Comparison of ENCODE assay signal across 23 cellular contexts in genomic region chr1:27016376-27016775, GRCh38. TPM values are rescaled to one million over a fixed set of nuclear protein-coding genes. Genes with fewer than 3 reads are reported as not detected.
DNase-seq lines count a peak whose midpoint lies in the region; ATAC-seq, FAIRE-seq and TF ChIP-seq lines count a peak whose summit lies in the region.
"Had no signal": no experiment of that assay in that cellular context is flagged by ENCODE, and none has a peak within 500 bp of the region (broad histone marks: within the 10 kb centered on the region; RNA-seq: fewer than 3 reads in every experiment).

No MANE protein-coding gene starts in this region.

- H3K36me3 ChIP-seq in HepG2 (replicated peaks in 1 of 2; ENCODE audit: control insufficient read depth in 1 of 2, insufficient read depth in 2 of 2, low read length in 2 of 2): no peaks in the 10 kb centered on the region
- no peaks in the 10 kb centered on the region for H3K36me3 ChIP-seq in right lobe of liver
- H3K36me3 ChIP-seq in H1 (ENCODE audit: control insufficient read depth in 2 of 4, insufficient read depth in 4 of 4, low read length in 3 of 4): no peaks in the 10 kb centered on the region
- H3K36me3 ChIP-seq: BLaER1 treated with 17β-estradiol and CSF1 and Interleukin-3, amounts not matched to agents 10 nM and 100 nM had no signal

- H3K4me3 Mint-ChIP-seq in progenitor cell of endocrine pancreas (ENCODE audit: low read depth) (no peak overlapping the region), osteocyte (ENCODE audit: unreplicated experiment) (no peak overlapping the region)
- H3K4me3 Mint-ChIP-seq: B cell; CD4-positive, alpha-beta T cell; CD8-positive, alpha-beta T cell had no signal

- intact Hi-C loops in HepG2 (cut with micrococcal nuclease; ENCODE audit: unreplicated experiment) (no loop called here), right lobe of liver (cut with DNase I) (no loop called here)

- DNase-seq in HepG2 (ENCODE audit: low spot score): no peak
- DNase-seq in right lobe of liver: no peak
- no peak for DNase-seq in H1 (ENCODE audit: low read depth in 1 of 2, low spot score in 2 of 2)
- no peak for DNase-seq in progenitor cell of endocrine pancreas (ENCODE audit: low spot score, unreplicated experiment)
- no peak for DNase-seq in osteocyte (ENCODE audit: extremely low spot score, unreplicated experiment)
- DNase-seq: AML-193; Caco-2; Calu3; CD4-positive, alpha-beta T cell; CD8-positive, alpha-beta T cell; DMS79 treated with DMSO at 0.1 percent for 48 hours; GF-D8 had no signal

- H2BK5ac ChIP-seq in H1 (ENCODE audit: low read depth, low read length): no peak overlapping the region

- no peak overlapping the region for H3K56ac ChIP-seq in H1 (replicated peaks; ENCODE audit: insufficient read length, low read depth, low read length)

- TF ChIP-seq POLR2A in HepG2 (IDR thresholded peaks at IDR 0.05; ENCODE audit: insufficient read depth in 1 of 2, low read depth in 2 of 2, low read length in 2 of 2): no peak
- TF ChIP-seq POLR2A in right lobe of liver (IDR thresholded peaks at IDR 0.05): no peak
- TF ChIP-seq POLR2A in H1 (IDR thresholded peaks at IDR 0.05; ENCODE audit: control extremely low read depth in 1 of 2, low read depth in 2 of 2, low read length in 2 of 2): no peak

- no peaks in the 10 kb centered on the region for H3K79me2 ChIP-seq in HepG2 (ENCODE audit: insufficient read depth, low read length)
- H3K79me2 ChIP-seq in H1 (ENCODE audit: control insufficient read depth in 1 of 2, insufficient read depth in 2 of 2, low read length in 2 of 2): peaks cover 10 to 13% of the 10 kb centered on the region in 2 experiments

- H3K9me3 Mint-ChIP-seq in progenitor cell of endocrine pancreas (ENCODE audit: low read depth): no peaks in the 10 kb centered on the region
- H3K9me3 Mint-ChIP-seq in osteocyte (ENCODE audit: unreplicated experiment): no peaks in the 10 kb centered on the region
- H3K9me3 Mint-ChIP-seq: CD4-positive, alpha-beta T cell; CD8-positive, alpha-beta T cell had no signal

- CTCF ChIA-PET in HepG2 (lab: Yijun Ruan, JAX; ENCODE audit: low intra/inter-chr PET ratio, low total read pairs): no interaction called here
- CTCF ChIA-PET in H1 (lab: Charles Lee; ENCODE audit: partially characterized antibody): interaction anchor here (0.7 to 12.9 kb wide), 4 partner anchors 20 to 280 kb away, joined by 3 to 133 read pairs (median 3); partner anchors contain the start of gene TRNP1

- no peak overlapping the region for H3K4me2 ChIP-seq in HepG2 (ENCODE audit: low read depth, low read length)
- no peak overlapping the region for H3K4me2 ChIP-seq in H1 (ENCODE audit: insufficient read depth in 1 of 2, low read depth in 2 of 2, low read length in 2 of 2)
- H3K4me2 ChIP-seq: A549; BLaER1 treated with 17β-estradiol and CSF1 and Interleukin-3, amounts not matched to agents 10 nM and 100 nM had no signal

- H2AFZ ChIP-seq in HepG2 (ENCODE audit: low read length) (no peak overlapping the region), H1 (ENCODE audit: low read length) (no peak overlapping the region)

- H3K27ac ChIP-seq in HepG2 (ENCODE audit: extremely low read length, insufficient read depth, low read length) (no peak overlapping the region), right lobe of liver (no peak overlapping the region), H1 (ENCODE audit: low read depth, low read length) (no peak overlapping the region)
- H3K27ac ChIP-seq: 22Rv1; A549; BLaER1 treated with 17β-estradiol and CSF1 and Interleukin-3, amounts not matched to agents 10 nM and 100 nM; C4-2B had no signal

- no peak for TF ChIP-seq EP300 in HepG2 (IDR thresholded peaks at IDR 0.05; ENCODE audit: low read depth in 2 of 2, low read length in 2 of 2)
- no peak for TF ChIP-seq EP300 in HepG2 (CRISPR knock-in tag; IDR thresholded peaks at IDR 0.05; ENCODE audit: borderline replicate concordance)
- TF ChIP-seq EP300 in H1 (IDR thresholded peaks at IDR 0.05; ENCODE audit: borderline replicate concordance in 1 of 2, low read depth in 2 of 2, low read length in 2 of 2): no peak

- H3K27me3 Mint-ChIP-seq in progenitor cell of endocrine pancreas: peaks cover 7% of the 10 kb centered on the region
- H3K27me3 Mint-ChIP-seq in osteocyte (ENCODE audit: unreplicated experiment): no peaks in the 10 kb centered on the region

- H3K9me3 ChIP-seq in HepG2 (ENCODE audit: low read length): no peaks in the 10 kb centered on the region
- no peaks in the 10 kb centered on the region for H3K9me3 ChIP-seq in right lobe of liver
- H3K9me3 ChIP-seq in H1 (ENCODE audit: insufficient read depth in 2 of 2, low read depth in 1 of 2, low read length in 1 of 2): no peaks in the 10 kb centered on the region
- H3K9me3 ChIP-seq: A549; BLaER1 treated with 17β-estradiol and CSF1 and Interleukin-3, amounts not matched to agents 10 nM and 100 nM; Caco-2 had no signal

- H3K9ac ChIP-seq in HepG2 (ENCODE audit: insufficient read depth, low read depth, low read length) (no peak overlapping the region), H1 (replicated peaks in 1 of 4; ENCODE audit: extremely low read depth in 1 of 4, low read depth in 3 of 4, low read length in 3 of 4) (no peak overlapping the region)
- H3K9ac ChIP-seq: BLaER1 treated with 17β-estradiol and CSF1 and Interleukin-3, amounts not matched to agents 10 nM and 100 nM had no signal

- no peak overlapping the region for H3K4ac ChIP-seq in H1 (replicated peaks; ENCODE audit: insufficient read length, low read depth, low read length)

- TF ChIP-seq CTCF in HepG2 (CRISPR knock-in tag; IDR thresholded peaks at IDR 0.05): no peak
- TF ChIP-seq CTCF in right lobe of liver (IDR thresholded peaks at IDR 0.05): no peak
- TF ChIP-seq CTCF in H1 (IDR thresholded peaks at IDR 0.05; ENCODE audit: control extremely low read depth in 1 of 3, insufficient read depth in 1 of 3, low read depth in 1 of 3, low read length in 3 of 3): no peak
- no peak for TF ChIP-seq CTCF in progenitor cell of endocrine pancreas (IDR thresholded peaks at IDR 0.05; ENCODE audit: unreplicated experiment)
- no peak for TF ChIP-seq CTCF in osteocyte (IDR thresholded peaks at IDR 0.05)

- POLR2A ChIA-PET in HepG2 (lab: Yijun Ruan, JAX): interaction anchor here (0.9 kb wide), 1 partner anchor 11 kb away, joined by 3 read pairs; no protein-coding TSS in a partner anchor
- POLR2A ChIA-PET in H1 (lab: Charles Lee; ENCODE audit: partially characterized antibody): interaction anchor here (0.6 to 58.9 kb wide), 3 partner anchors 6 to 69 kb away, joined by 3 to 1829 read pairs (median 1829); partner anchors contain the start of genes TENT5B and TRNP1

- WGBS in HepG2 (ENCODE audit: low lambda C conversion rate): 94% methylated on average over 1 of the region's 1 CpG
- 100% methylated on average over 1 of the region's 1 CpG for WGBS in right lobe of liver (ENCODE audit: insufficient coverage, low coverage, low lambda C conversion rate, missing lambda C conversion rate)
- 90% methylated on average over 1 of the region's 1 CpG; no CpG with 5 or more reads in 1 of the 2 experiments for WGBS in H1 (ENCODE audit: extremely low coverage in 1 of 2, insufficient coverage in 1 of 2, insufficient read length in 1 of 2, insufficient replicate concordance in 2 of 2, low coverage in 1 of 2, low lambda C conversion rate in 2 of 2, missing lambda C conversion rate in 1 of 2), 2 experiments

- no peak overlapping the region for H4K5ac ChIP-seq in H1 (ENCODE audit: insufficient read length, low read depth, low read length)

- peaks cover 13% of the 10 kb centered on the region for H3K4me1 ChIP-seq in HepG2 (ENCODE audit: insufficient read depth, low read length)
- no peaks in the 10 kb centered on the region for H3K4me1 ChIP-seq in right lobe of liver
- H3K4me1 ChIP-seq in H1 (replicated peaks in 1 of 4; ENCODE audit: control insufficient read depth in 3 of 4, insufficient read depth in 4 of 4, low read length in 3 of 4): peaks cover 0 to 6% (median 3%) of the 10 kb centered on the region in 4 experiments; a peak in 6 of 7 replicates

- TF ChIP-seq RAD21 in HepG2 (CRISPR knock-in tag; IDR thresholded peaks at IDR 0.05): no peak
- no peak for TF ChIP-seq RAD21 in H1 (IDR thresholded peaks at IDR 0.05 in 1 of 2, conservative IDR thresholded peaks at IDR 0.05 in 1 of 2; ENCODE audit: low read depth in 2 of 2, low read length in 2 of 2)

- H3K27ac Mint-ChIP-seq in progenitor cell of endocrine pancreas (peak overlapping the region; percentile 74), osteocyte (ENCODE audit: unreplicated experiment) (no peak overlapping the region)
- H3K27ac Mint-ChIP-seq: B cell; CD4-positive, alpha-beta T cell; CD8-positive, alpha-beta T cell had no signal

- H2AK5ac ChIP-seq in H1 (ENCODE audit: low read depth, low read length): no peak overlapping the region

- H3K4me1 Mint-ChIP-seq in progenitor cell of endocrine pancreas (ENCODE audit: low read depth): peaks cover 12% of the 10 kb centered on the region
- H3K4me1 Mint-ChIP-seq in osteocyte (ENCODE audit: unreplicated experiment): peaks cover 14% of the 10 kb centered on the region

- in situ Hi-C loops in HepG2 (cut with HindIII; ENCODE audit: extremely low pct_ligation_motif_present, low pct_unique_long_range_greater_than_20kb): no loop called here

- no peak for FAIRE-seq in HepG2 (lab: Jason Lieb, UNC)
- FAIRE-seq in H1 (lab: Jason Lieb, UNC): no peak
- FAIRE-seq: A549, D721Med, G401.6, GM12891, GM19239 had no signal

- H3K27me3 ChIP-seq in HepG2 (ENCODE audit: control insufficient read depth in 1 of 2, insufficient read depth in 2 of 2, low read length in 2 of 2): peaks cover 1 to 15% of the 10 kb centered on the region in 2 experiments; a peak in 3 of 5 replicates
- H3K27me3 ChIP-seq in right lobe of liver: no peaks in the 10 kb centered on the region
- no peaks in the 10 kb centered on the region; a peak in 1 of 7 replicates for H3K27me3 ChIP-seq in H1 (replicated peaks in 1 of 4; ENCODE audit: control insufficient read depth in 3 of 4, extremely low read depth in 1 of 4, insufficient read depth in 3 of 4, low read length in 3 of 4)

- H3K14ac ChIP-seq in H1 (ENCODE audit: insufficient read length): no peak overlapping the region

- H2BK120ac ChIP-seq in H1 (replicated peaks; ENCODE audit: low read depth, low read length): no peak overlapping the region

- ATAC-seq in HepG2: no peak
- no peak for ATAC-seq in right lobe of liver
- no peak for ATAC-seq in HG03432 (IDR thresholded peaks at IDR 0.05; ENCODE audit: unreplicated experiment)
- ATAC-seq: A549; CD8-positive, alpha-beta T cell had no signal

- H2BK15ac ChIP-seq in H1 (ENCODE audit: low read length): no peak overlapping the region

- no TSS peak for BruUV-seq in HepG2 (replicated peaks; lab: Mats Ljungman, UMichigan)

- no peak overlapping the region for H3K18ac ChIP-seq in H1 (ENCODE audit: extremely low read depth, low read length)

- no peaks in the 10 kb centered on the region for H4K20me1 ChIP-seq in HepG2 (ENCODE audit: insufficient read depth, low read length)
- peaks cover 6 to 8% of the 10 kb centered on the region in 2 experiments for H4K20me1 ChIP-seq in H1 (replicated peaks in 1 of 2; ENCODE audit: control insufficient read depth in 1 of 2, insufficient read depth in 2 of 2, low read length in 2 of 2)
- H4K20me1 ChIP-seq: BLaER1 treated with 17β-estradiol and CSF1 and Interleukin-3, amounts not matched to agents 10 nM and 100 nM had no signal

- no peak overlapping the region for H4K8ac ChIP-seq in H1 (ENCODE audit: extremely low read depth, insufficient read depth, low read length)

- H3K36me3 Mint-ChIP-seq in progenitor cell of endocrine pancreas (ENCODE audit: insufficient read depth): no peaks in the 10 kb centered on the region
- H3K36me3 Mint-ChIP-seq in osteocyte (ENCODE audit: unreplicated experiment): no peaks in the 10 kb centered on the region
- H3K36me3 Mint-ChIP-seq: CD8-positive, alpha-beta T cell had no signal

- peaks cover 5% of the 10 kb centered on the region for H3K23me2 ChIP-seq in H1 (ENCODE audit: low read depth, low read length)

- peak overlapping the region; percentile 53; the same call in 1 of the 2 replicates for H2BK12ac ChIP-seq in H1 (ENCODE audit: low read depth, low read length)

- H4K91ac ChIP-seq in H1 (replicated peaks; ENCODE audit: insufficient read length, low read length): no peak overlapping the region

- H3K23ac ChIP-seq in H1 (ENCODE audit: insufficient read length): no peak overlapping the region

- H3K4me3 ChIP-seq in HepG2 (replicated peaks in 1 of 3; ENCODE audit: insufficient read depth in 1 of 3, low read depth in 2 of 3, low read length in 3 of 3) (no peak overlapping the region), right lobe of liver (no peak overlapping the region), H1 (ENCODE audit: extremely low read depth in 1 of 4, insufficient read depth in 2 of 4, low read depth in 3 of 4, low read length in 4 of 4) (no peak overlapping the region)
- H3K4me3 ChIP-seq: A549; BLaER1 treated with 17β-estradiol and CSF1 and Interleukin-3, amounts not matched to agents 10 nM and 100 nM had no signal

- no peak overlapping the region; the same call in 1 of the 2 replicates for H2BK20ac ChIP-seq in H1 (ENCODE audit: low read length)

- H3K79me1 ChIP-seq in H1 (ENCODE audit: low read depth, low read length): no peaks in the 10 kb centered on the region

RNA-seq across cellular contexts. Expression of gene TENT5B, which starts 3.7 kb away (rescaled TPM):
- total RNA-seq in HepG2 (2016; rRNA removed; fragmentation: Illumina TruSeq; extraction: Trizol): 0.62 and 0.88 TPM in 2 replicates
- 0.35 and 0.40 TPM in 2 replicates for total RNA-seq in HepG2 (2016; cell fraction: cytosol; rRNA removed; fragmentation: Illumina TruSeq; extraction: Trizol; ENCODE audit: low read depth)
- 0.42 and 0.65 TPM in 2 replicates for total RNA-seq in HepG2 (2016; cell fraction: insoluble cytoplasmic fraction; rRNA removed; fragmentation: Illumina TruSeq; extraction: Trizol)
- total RNA-seq in HepG2 (2016; cell fraction: membrane; rRNA removed; fragmentation: Illumina TruSeq; extraction: Trizol): 0.52 and 0.53 TPM in 2 replicates
- 0.38 and 0.71 TPM in 2 replicates for total RNA-seq in HepG2 (2016; cell fraction: nucleus; rRNA removed; fragmentation: Illumina TruSeq; extraction: Trizol)
- polyA plus RNA-seq in HepG2 (2011; rRNA removed): 0.13 and 0.22 TPM in 2 replicates
- 0.13 and 0.24 TPM in 2 replicates for polyA plus RNA-seq in HepG2 (2011; cell fraction: cytosol; rRNA removed)
- 0.12 and 0.23 TPM in 2 replicates for polyA plus RNA-seq in HepG2 (2011; cell fraction: nucleus; rRNA removed)
- polyA plus RNA-seq in HepG2 (2012): 0.16 TPM in 1 of 2 replicates, not detected in the other
- 0.12 and 0.17 TPM in 2 replicates for polyA plus RNA-seq in HepG2 (2016; cell fraction: cytosol; fragmentation: Illumina TruSeq; extraction: Trizol; ENCODE audit: low read depth)
- polyA plus RNA-seq in HepG2 (2016; cell fraction: insoluble cytoplasmic fraction; fragmentation: Illumina TruSeq; extraction: Trizol; ENCODE audit: low read depth): 0.46 and 0.58 TPM in 2 replicates
- polyA plus RNA-seq in HepG2 (2016; cell fraction: membrane; fragmentation: Illumina TruSeq; extraction: Trizol; ENCODE audit: low read depth): 0.20 and 0.32 TPM in 2 replicates
- 0.37 and 0.77 TPM in 2 replicates for polyA plus RNA-seq in HepG2 (2016; cell fraction: nucleus; fragmentation: Illumina TruSeq; extraction: Trizol; ENCODE audit: insufficient read depth, low read depth)
- polyA minus RNA-seq in HepG2 (2011; rRNA and poly(A)+ RNA removed; ENCODE audit: low replicate concordance): 0.96 and 5.4 TPM in 2 replicates
- not detected in 2 replicates for polyA minus RNA-seq in HepG2 (2011; cell fraction: cytosol; rRNA and poly(A)+ RNA removed)
- polyA minus RNA-seq in HepG2 (2011; cell fraction: nucleus; rRNA and poly(A)+ RNA removed): 0.37 and 0.39 TPM in 2 replicates
- under 1 TPM in 4 of 6 experiments, not detected in 2; 0.11 to 0.49 (median 0.29) TPM for total RNA-seq in right lobe of liver
- 118 and 129 TPM in 2 replicates for total RNA-seq in H1 (2021; fragmentation: NEBNext Ultra II Directional; extraction: Animal tissue kit (Norgen Biotek cat#: 25700))
- 119 and 188 TPM in 2 replicates for polyA plus RNA-seq in H1 (2011; rRNA removed)
- polyA plus RNA-seq in H1 (2011; cell fraction: cytosol; rRNA removed): 156 TPM
- 142 TPM for polyA plus RNA-seq in H1 (2011; cell fraction: nucleus; rRNA removed)
- 104 to 136 TPM (median 132 TPM) in 4 replicates for polyA plus RNA-seq in H1 (2012, experiment 1 of 2)
- 157 TPM for polyA plus RNA-seq in H1 (2012, experiment 2 of 2)
- polyA plus RNA-seq in H1 (2013, experiment 1 of 2): 64.1 TPM
- polyA plus RNA-seq in H1 (2013, experiment 2 of 2): 57.8 TPM
- 138 and 188 TPM in 2 replicates for polyA minus RNA-seq in H1 (2011; rRNA and poly(A)+ RNA removed)
- 164 TPM for polyA minus RNA-seq in H1 (2011; cell fraction: cytosol; rRNA and poly(A)+ RNA removed)
- polyA minus RNA-seq in H1 (2011; cell fraction: nucleus; rRNA and poly(A)+ RNA removed): 132 TPM
- total RNA-seq in progenitor cell of endocrine pancreas: 5.1 and 5.7 TPM in 2 replicates
- 6.8 and 7.9 TPM in 2 replicates for total RNA-seq in osteocyte
- total RNA-seq: CD4-positive, alpha-beta T cell; CD8-positive, alpha-beta T cell had no signal

RNA-seq across cellular contexts. Expression of gene TRNP1, which starts 22.9 kb away (rescaled TPM):
- 35.6 and 42.0 TPM in 2 replicates for total RNA-seq in HepG2 (2016; rRNA removed; fragmentation: Illumina TruSeq; extraction: Trizol)
- total RNA-seq in HepG2 (2016; cell fraction: cytosol; rRNA removed; fragmentation: Illumina TruSeq; extraction: Trizol; ENCODE audit: low read depth): 45.9 and 49.6 TPM in 2 replicates
- total RNA-seq in HepG2 (2016; cell fraction: insoluble cytoplasmic fraction; rRNA removed; fragmentation: Illumina TruSeq; extraction: Trizol): 32.9 and 43.5 TPM in 2 replicates
- 78.4 and 79.4 TPM in 2 replicates for total RNA-seq in HepG2 (2016; cell fraction: membrane; rRNA removed; fragmentation: Illumina TruSeq; extraction: Trizol)
- total RNA-seq in HepG2 (2016; cell fraction: nucleus; rRNA removed; fragmentation: Illumina TruSeq; extraction: Trizol): 20.2 and 26.8 TPM in 2 replicates
- polyA plus RNA-seq in HepG2 (2011; rRNA removed): 158 and 166 TPM in 2 replicates
- 196 and 254 TPM in 2 replicates for polyA plus RNA-seq in HepG2 (2011; cell fraction: cytosol; rRNA removed)
- polyA plus RNA-seq in HepG2 (2011; cell fraction: nucleus; rRNA removed): 52.2 and 66.1 TPM in 2 replicates
- polyA plus RNA-seq in HepG2 (2012): 56.7 and 66.7 TPM in 2 replicates
- polyA plus RNA-seq in HepG2 (2016; cell fraction: cytosol; fragmentation: Illumina TruSeq; extraction: Trizol; ENCODE audit: low read depth): 79.2 and 85.4 TPM in 2 replicates
- polyA plus RNA-seq in HepG2 (2016; cell fraction: insoluble cytoplasmic fraction; fragmentation: Illumina TruSeq; extraction: Trizol; ENCODE audit: low read depth): 57.7 and 57.9 TPM in 2 replicates
- polyA plus RNA-seq in HepG2 (2016; cell fraction: membrane; fragmentation: Illumina TruSeq; extraction: Trizol; ENCODE audit: low read depth): 101 and 110 TPM in 2 replicates
- 41.5 and 46.3 TPM in 2 replicates for polyA plus RNA-seq in HepG2 (2016; cell fraction: nucleus; fragmentation: Illumina TruSeq; extraction: Trizol; ENCODE audit: insufficient read depth, low read depth)
- polyA minus RNA-seq in HepG2 (2011; rRNA and poly(A)+ RNA removed; ENCODE audit: low replicate concordance): 0.21 and 97.7 TPM in 2 replicates
- polyA minus RNA-seq in HepG2 (2011; cell fraction: cytosol; rRNA and poly(A)+ RNA removed): 44.5 and 48.8 TPM in 2 replicates
- polyA minus RNA-seq in HepG2 (2011; cell fraction: nucleus; rRNA and poly(A)+ RNA removed): 41.1 and 55.3 TPM in 2 replicates
- 10 to 100 TPM in 2 of 6 experiments, 1 to 10 TPM in 4; 2.0 to 24.8 (median 6.7) TPM for total RNA-seq in right lobe of liver
- total RNA-seq in H1 (2021; fragmentation: NEBNext Ultra II Directional; extraction: Animal tissue kit (Norgen Biotek cat#: 25700)): 51.6 and 51.7 TPM in 2 replicates
- polyA plus RNA-seq in H1 (2011; rRNA removed): 102 and 106 TPM in 2 replicates
- 69.8 TPM for polyA plus RNA-seq in H1 (2011; cell fraction: cytosol; rRNA removed)
- polyA plus RNA-seq in H1 (2011; cell fraction: nucleus; rRNA removed): 31.0 TPM
- polyA plus RNA-seq in H1 (2012, experiment 1 of 2): 30.9 to 32.4 TPM (median 31.9 TPM) in 4 replicates
- polyA plus RNA-seq in H1 (2012, experiment 2 of 2): 43.6 TPM
- polyA plus RNA-seq in H1 (2013, experiment 1 of 2): 29.6 TPM
- 28.1 TPM for polyA plus RNA-seq in H1 (2013, experiment 2 of 2)
- 17.3 and 19.1 TPM in 2 replicates for polyA minus RNA-seq in H1 (2011; rRNA and poly(A)+ RNA removed)
- 31.3 TPM for polyA minus RNA-seq in H1 (2011; cell fraction: cytosol; rRNA and poly(A)+ RNA removed)
- polyA minus RNA-seq in H1 (2011; cell fraction: nucleus; rRNA and poly(A)+ RNA removed): 49.0 TPM
- 48.8 and 49.3 TPM in 2 replicates for total RNA-seq in progenitor cell of endocrine pancreas
- total RNA-seq in osteocyte: 33.7 and 36.3 TPM in 2 replicates
- total RNA-seq: CD8-positive, alpha-beta T cell had no signal

RNA-seq across cellular contexts. Expression of gene KDF1, which starts 56.1 kb away (rescaled TPM):
- total RNA-seq in HepG2 (2016; rRNA removed; fragmentation: Illumina TruSeq; extraction: Trizol) (1.9 and 2.4 TPM in 2 replicates), right lobe of liver (1 to 10 TPM; 1.1 to 4.1 (median 2.5) TPM), progenitor cell of endocrine pancreas (22.2 and 26.1 TPM in 2 replicates), osteocyte (not detected in 2 replicates)
- total RNA-seq in HepG2 (2016; cell fraction: cytosol; rRNA removed; fragmentation: Illumina TruSeq; extraction: Trizol; ENCODE audit: low read depth): 0.61 and 1.1 TPM in 2 replicates
- total RNA-seq in HepG2 (2016; cell fraction: insoluble cytoplasmic fraction; rRNA removed; fragmentation: Illumina TruSeq; extraction: Trizol): 1.6 and 2.1 TPM in 2 replicates
- total RNA-seq in HepG2 (2016; cell fraction: membrane; rRNA removed; fragmentation: Illumina TruSeq; extraction: Trizol): 2.0 and 2.1 TPM in 2 replicates
- total RNA-seq in HepG2 (2016; cell fraction: nucleus; rRNA removed; fragmentation: Illumina TruSeq; extraction: Trizol): 0.75 and 1.1 TPM in 2 replicates
- polyA plus RNA-seq in HepG2 (2011; rRNA removed) (4.9 and 7.4 TPM in 2 replicates), H1 (2011; rRNA removed) (37.5 and 44.3 TPM in 2 replicates)
- 4.3 and 6.8 TPM in 2 replicates for polyA plus RNA-seq in HepG2 (2011; cell fraction: cytosol; rRNA removed)
- 5.9 and 7.2 TPM in 2 replicates for polyA plus RNA-seq in HepG2 (2011; cell fraction: nucleus; rRNA removed)
- polyA plus RNA-seq in HepG2 (2012): 4.8 and 6.0 TPM in 2 replicates
- 0.87 and 0.94 TPM in 2 replicates for polyA plus RNA-seq in HepG2 (2016; cell fraction: cytosol; fragmentation: Illumina TruSeq; extraction: Trizol; ENCODE audit: low read depth)
- 2.0 and 2.7 TPM in 2 replicates for polyA plus RNA-seq in HepG2 (2016; cell fraction: insoluble cytoplasmic fraction; fragmentation: Illumina TruSeq; extraction: Trizol; ENCODE audit: low read depth)
- 1.6 and 2.0 TPM in 2 replicates for polyA plus RNA-seq in HepG2 (2016; cell fraction: membrane; fragmentation: Illumina TruSeq; extraction: Trizol; ENCODE audit: low read depth)
- 2.9 and 3.3 TPM in 2 replicates for polyA plus RNA-seq in HepG2 (2016; cell fraction: nucleus; fragmentation: Illumina TruSeq; extraction: Trizol; ENCODE audit: insufficient read depth, low read depth)
- 12.8 TPM in 1 of 2 replicates, not detected in the other for polyA minus RNA-seq in HepG2 (2011; rRNA and poly(A)+ RNA removed; ENCODE audit: low replicate concordance)
- 4.2 and 4.4 TPM in 2 replicates for polyA minus RNA-seq in HepG2 (2011; cell fraction: cytosol; rRNA and poly(A)+ RNA removed)
- 1.3 and 2.0 TPM in 2 replicates for polyA minus RNA-seq in HepG2 (2011; cell fraction: nucleus; rRNA and poly(A)+ RNA removed)
- total RNA-seq in H1 (2021; fragmentation: NEBNext Ultra II Directional; extraction: Animal tissue kit (Norgen Biotek cat#: 25700)): 16.7 and 16.9 TPM in 2 replicates
- 26.5 TPM for polyA plus RNA-seq in H1 (2011; cell fraction: cytosol; rRNA removed)
- 24.3 TPM for polyA plus RNA-seq in H1 (2011; cell fraction: nucleus; rRNA removed)
- 15.8 to 22.2 TPM (median 19.0 TPM) in 4 replicates for polyA plus RNA-seq in H1 (2012, experiment 1 of 2)
- 21.6 TPM for polyA plus RNA-seq in H1 (2012, experiment 2 of 2)
- polyA plus RNA-seq in H1 (2013, experiment 1 of 2): 12.0 TPM
- polyA plus RNA-seq in H1 (2013, experiment 2 of 2): 11.5 TPM
- polyA minus RNA-seq in H1 (2011; rRNA and poly(A)+ RNA removed): 28.9 and 33.1 TPM in 2 replicates
- 18.0 TPM for polyA minus RNA-seq in H1 (2011; cell fraction: cytosol; rRNA and poly(A)+ RNA removed)
- polyA minus RNA-seq in H1 (2011; cell fraction: nucleus; rRNA and poly(A)+ RNA removed): 14.6 TPM
- total RNA-seq: A172 had no signal
- polyA plus RNA-seq: A549 had no signal

Comparison
In these comparisons a context has a peak if more than half of its experiments do, and no peak if none do; other contexts are left out.
1. RNA of gene TENT5B, which starts 3.7 kb away (total RNA-seq): 118 to 129 TPM in H1; 6.8 to 7.9 TPM in osteocyte, 5.1 to 5.7 TPM in progenitor cell of endocrine pancreas, 0.35 to 0.88 TPM in HepG2 and 0.11 to 0.49 TPM in right lobe of liver; every median in the first group is over 10 times any median in the second.